1 cellular context compared by ENCODE assay signal in genomic region chr7:87152112-87152896, GRCh38.
TF ChIP-seq lines count a peak whose summit lies in the region.

TSS of gene DMTF1 (plus strand) at chr7:87152453. CDS start at chr7:87164942, 12,489 bp downstream.

TF ChIP-seq in K562, 482 proteins besides CTCF, POLR2A, EP300 and RAD21 (continued from another document and continues in another):
- TF ChIP-seq ZBTB40 (IDR thresholded peaks at IDR 0.05) (peak; percentile 95), ZBTB40 (CRISPR knock-in tag; IDR thresholded peaks at IDR 0.05) (no peak), TCF15 (CRISPR knock-in tag; IDR thresholded peaks at IDR 0.05) (no peak), RBM25 (IDR thresholded peaks at IDR 0.05; ENCODE audit: low read depth, low read length, severe bottlenecking) (no peak), ZNF407 (IDR thresholded peaks at IDR 0.05; ENCODE audit: low read depth) (no peak), FOXP1 (CRISPR knock-in tag; IDR thresholded peaks at IDR 0.05) (peak; percentile 93), HEY1 (CRISPR knock-in tag; IDR thresholded peaks at IDR 0.05; ENCODE audit: borderline replicate concordance) (no peak), SRSF7 (optimal IDR thresholded peaks at IDR 0.05; ENCODE audit: low read depth, low read length) (no peak), ZNF280B (CRISPR knock-in tag; IDR thresholded peaks at IDR 0.05) (no peak), NR2C1 (IDR thresholded peaks at IDR 0.05) (no peak), NR2C1 (tag; IDR thresholded peaks at IDR 0.05) (0 out of 2 replicates have a peak, but pooled peaks have one; percentile 22), TBL1XR1 (IDR thresholded peaks at IDR 0.05; ENCODE audit: low read length in 2 of 2) (peak; percentile 2 to 63; a peak in 3 of 4 replicates), PURB (CRISPR knock-in tag; IDR thresholded peaks at IDR 0.05; ENCODE audit: low read depth) (no peak), KDM2B (CRISPR knock-in tag; IDR thresholded peaks at IDR 0.05) (peak; percentile 85), ZNF165 (CRISPR knock-in tag; IDR thresholded peaks at IDR 0.05; ENCODE audit: borderline replicate concordance) (no peak), ZNF311 (CRISPR knock-in tag; IDR thresholded peaks at IDR 0.05) (no peak), POLR2H (tag; IDR thresholded peaks at IDR 0.05; ENCODE audit: low read depth) (peak; percentile 96), ZNF444 (CRISPR knock-in tag; IDR thresholded peaks at IDR 0.05) (no peak), EZH2 (IDR thresholded peaks at IDR 0.05; ENCODE audit: borderline replicate concordance, low read depth, low read length) (no peak), ZNF175 (CRISPR knock-in tag; IDR thresholded peaks at IDR 0.05; ENCODE audit: low read depth) (peak; percentile 74; the same call in 1 of the 2 replicates), GABPB1 (CRISPR knock-in tag; IDR thresholded peaks at IDR 0.05) (peak; percentile 98), MTF1 (CRISPR knock-in tag; IDR thresholded peaks at IDR 0.05; ENCODE audit: borderline replicate concordance) (no peak), ZNF445 (CRISPR knock-in tag; IDR thresholded peaks at IDR 0.05; ENCODE audit: low read depth) (no peak), ERF (CRISPR knock-in tag; IDR thresholded peaks at IDR 0.05) (peak; percentile 88), BDP1 (IDR thresholded peaks at IDR 0.05; ENCODE audit: insufficient read depth, insufficient read length) (no peak), ZNF551 (CRISPR knock-in tag; IDR thresholded peaks at IDR 0.05) (no peak), ZNF449 (CRISPR knock-in tag; IDR thresholded peaks at IDR 0.05) (no peak), SMC3 (conservative IDR thresholded peaks at IDR 0.05; ENCODE audit: insufficient read depth, low read depth, low read length) (0 out of 2 replicates have a peak, but pooled peaks have one; percentile 1), USF2 (CRISPR knock-in tag; IDR thresholded peaks at IDR 0.05) (no peak), BMI1 (IDR thresholded peaks at IDR 0.05; ENCODE audit: low read length) (no peak), MAZ (CRISPR knock-in tag; conservative IDR thresholded peaks at IDR 0.05 in 1 of 2, IDR thresholded peaks at IDR 0.05 in 1 of 2) (peak; percentile 99), GTF2F1 (IDR thresholded peaks at IDR 0.05; ENCODE audit: low read depth, low read length) (peak; percentile 91), CEBPZ (IDR thresholded peaks at IDR 0.05; ENCODE audit: borderline replicate concordance, low read depth, low read length) (no peak), POLR2B (IDR thresholded peaks at IDR 0.05; ENCODE audit: low read depth, partially characterized antibody) (peak; percentile 78)
